Comparison of ENCODE assay signal across 1 cellular context in genomic region chr9:133116346-133117231, GRCh38.
TF ChIP-seq lines count a peak whose summit lies in the region.

No MANE protein-coding gene starts in this region.

TF ChIP-seq in IMR-90, 13 proteins besides CTCF, POLR2A, EP300 and RAD21 (continued from another document):
- TF ChIP-seq, protein P1, sequence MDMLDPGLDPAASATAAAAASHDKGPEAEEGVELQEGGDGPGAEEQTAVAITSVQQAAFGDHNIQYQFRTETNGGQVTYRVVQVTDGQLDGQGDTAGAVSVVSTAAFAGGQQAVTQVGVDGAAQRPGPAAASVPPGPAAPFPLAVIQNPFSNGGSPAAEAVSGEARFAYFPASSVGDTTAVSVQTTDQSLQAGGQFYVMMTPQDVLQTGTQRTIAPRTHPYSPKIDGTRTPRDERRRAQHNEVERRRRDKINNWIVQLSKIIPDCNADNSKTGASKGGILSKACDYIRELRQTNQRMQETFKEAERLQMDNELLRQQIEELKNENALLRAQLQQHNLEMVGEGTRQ (IDR thresholded peaks at IDR 0.05; ENCODE audit: low read depth, low read length), result no peak
- TF ChIP-seq NFE2L2 (IDR thresholded peaks at IDR 0.05; ENCODE audit: low read depth, low read length), result no peak
- TF ChIP-seq, protein P2, sequence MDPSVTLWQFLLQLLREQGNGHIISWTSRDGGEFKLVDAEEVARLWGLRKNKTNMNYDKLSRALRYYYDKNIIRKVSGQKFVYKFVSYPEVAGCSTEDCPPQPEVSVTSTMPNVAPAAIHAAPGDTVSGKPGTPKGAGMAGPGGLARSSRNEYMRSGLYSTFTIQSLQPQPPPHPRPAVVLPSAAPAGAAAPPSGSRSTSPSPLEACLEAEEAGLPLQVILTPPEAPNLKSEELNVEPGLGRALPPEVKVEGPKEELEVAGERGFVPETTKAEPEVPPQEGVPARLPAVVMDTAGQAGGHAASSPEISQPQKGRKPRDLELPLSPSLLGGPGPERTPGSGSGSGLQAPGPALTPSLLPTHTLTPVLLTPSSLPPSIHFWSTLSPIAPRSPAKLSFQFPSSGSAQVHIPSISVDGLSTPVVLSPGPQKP (IDR thresholded peaks at IDR 0.05; ENCODE audit: borderline replicate concordance, low read depth, low read length), result no peak
- no peak for TF ChIP-seq FOS (IDR thresholded peaks at IDR 0.05; ENCODE audit: low read depth, low read length)
- no peak for TF ChIP-seq MAZ (IDR thresholded peaks at IDR 0.05; ENCODE audit: borderline replicate concordance, low read depth, low read length)
